In genomic region chr5:92518318-92518913, GRCh38 we compare ENCODE assay signal across 8 cellular contexts.
DNase-seq lines count a peak whose midpoint lies in the region; ATAC-seq and TF ChIP-seq lines count a peak whose summit lies in the region.

No MANE protein-coding gene starts in this region.

- DNase-seq in activated CD4-positive, alpha-beta T cell treated with anti-CD3 and anti-CD28 coated beads for 36 hours = peak; percentile 21
- DNase-seq in activated CD4-positive, alpha-beta T cell treated with anti-CD3 and anti-CD28 coated beads, Interleukin-2, amount 50 U/mL, for 48 hours = no peak
- DNase-seq in GM23248 = peak; percentile 69
- DNase-seq in HuH-7.5 (ENCODE audit: low spot score) = peak; percentile 30
- no peak for DNase-seq in kidney epithelial cell (ENCODE audit: low read depth)
- DNase-seq in effector CD4-positive, alpha-beta T cell = no peak
- DNase-seq in NCI-H510A treated with DMSO at 0.1 percent for 48 hours (lab: John Stamatoyannopoulos, UW) = no peak

- no peak overlapping the region for H3K27ac ChIP-seq in GM23248

- H3K36me3 Mint-ChIP-seq in activated CD4-positive, alpha-beta T cell treated with anti-CD3 and anti-CD28 coated beads for 36 hours (ENCODE audit: low read depth) = no peaks in the 10 kb centered on the region

- H3K79me2 ChIP-seq in GM23248 (ENCODE audit: insufficient read depth) = no peaks in the 10 kb centered on the region

- in situ Hi-C loops in GM23248 (cut with MboI) = no loop called here

- H3K4me3 ChIP-seq in GM23248 (no peak overlapping the region), WI38 (ENCODE audit: low read depth, low read length) (no peak overlapping the region; the same call in 1 of the 2 replicates), kidney epithelial cell (ENCODE audit: low read depth, low read length) (no peak overlapping the region)

- H3K27me3 ChIP-seq in GM23248 (replicated peaks; ENCODE audit: insufficient read depth) (no peaks in the 10 kb centered on the region), kidney epithelial cell (ENCODE audit: control insufficient read depth, insufficient read depth, low read length) (no peaks in the 10 kb centered on the region)

- no peak overlapping the region for H3K4me2 ChIP-seq in GM23248 (ENCODE audit: unreplicated experiment)

- H3K36me3 ChIP-seq in GM23248 (ENCODE audit: low read depth) = no peaks in the 10 kb centered on the region
- no peaks in the 10 kb centered on the region for H3K36me3 ChIP-seq in kidney epithelial cell (ENCODE audit: control insufficient read depth, insufficient read depth, low read length)

- CTCF ChIA-PET in activated CD4-positive, alpha-beta T cell treated with anti-CD3 and anti-CD28 coated beads for 36 hours (lab: Charles Lee) = no interaction called here

- H3K4me3 Mint-ChIP-seq in activated CD4-positive, alpha-beta T cell treated with anti-CD3 and anti-CD28 coated beads for 36 hours = no peak overlapping the region

- H3K27me3 Mint-ChIP-seq in activated CD4-positive, alpha-beta T cell treated with anti-CD3 and anti-CD28 coated beads for 36 hours = no peaks in the 10 kb centered on the region

- POLR2A ChIA-PET in activated CD4-positive, alpha-beta T cell treated with anti-CD3 and anti-CD28 coated beads for 36 hours (lab: Charles Lee) = no interaction called here

- peaks cover 9% of the 10 kb centered on the region for H3K9me3 Mint-ChIP-seq in activated CD4-positive, alpha-beta T cell treated with anti-CD3 and anti-CD28 coated beads for 36 hours (ENCODE audit: low read depth)

- no peak overlapping the region for H3K27ac Mint-ChIP-seq in activated CD4-positive, alpha-beta T cell treated with anti-CD3 and anti-CD28 coated beads for 36 hours

- TF ChIP-seq CTCF in WI38 (IDR thresholded peaks at IDR 0.05; ENCODE audit: low read depth, low read length) = peak; percentile 68
- peak; percentile 65 for TF ChIP-seq CTCF in kidney epithelial cell (IDR thresholded peaks at IDR 0.05; ENCODE audit: insufficient read depth, low read length, poor library complexity, severe bottlenecking)

- H3K9me2 ChIP-seq in GM23248 (ENCODE audit: insufficient read depth) = no peaks in the 10 kb centered on the region; the same call in 1 of the 2 replicates

- intact Hi-C loops in activated CD4-positive, alpha-beta T cell treated with anti-CD3 and anti-CD28 coated beads for 36 hours (cut with DNase I, micrococcal nuclease) = no loop called here

- no peaks in the 10 kb centered on the region for H4K20me1 ChIP-seq in GM23248 (ENCODE audit: insufficient read depth)

- peaks cover 3% of the 10 kb centered on the region for H3K4me1 Mint-ChIP-seq in activated CD4-positive, alpha-beta T cell treated with anti-CD3 and anti-CD28 coated beads for 36 hours

- peak overlapping the region; percentile 31; the same call in 1 of the 2 replicates for H2AFZ ChIP-seq in GM23248

- WGBS in GM23248 (ENCODE audit: low coverage in 1 of 2, low lambda C conversion rate in 2 of 2, missing lambda C conversion rate in 2 of 2), 2 experiments = 32 to 44% methylated on average over 4 of the region's 4 CpGs

- peak; percentile 88 for ATAC-seq in activated CD4-positive, alpha-beta T cell treated with anti-CD3 and anti-CD28 coated beads for 36 hours

- H3F3A ChIP-seq in GM23248 (ENCODE audit: insufficient read depth) = no peaks in the 10 kb centered on the region

- no peak overlapping the region for H3K9ac ChIP-seq in GM23248

- no peaks in the 10 kb centered on the region for H3K9me3 ChIP-seq in GM23248 (ENCODE audit: low read depth)

- peaks cover 3% of the 10 kb centered on the region; the same call in 1 of the 2 replicates for H3K4me1 ChIP-seq in GM23248 (ENCODE audit: insufficient read depth)

Comparison
In these comparisons a context has a peak if more than half of its experiments do, and no peak if none do; other contexts are left out.
1. DNase-seq: peak in activated CD4-positive, alpha-beta T cell treated with anti-CD3 and anti-CD28 coated beads for 36 hours (single experiment), GM23248 (single experiment) and HuH-7.5 (single experiment); none in activated CD4-positive, alpha-beta T cell treated with anti-CD3 and anti-CD28 coated beads, Interleukin-2, amount 50 U/mL, for 48 hours (0 of 2), kidney epithelial cell (single experiment), effector CD4-positive, alpha-beta T cell (single experiment) and NCI-H510A treated with DMSO at 0.1 percent for 48 hours (single experiment).